28 cellular contexts compared by ENCODE assay signal in genomic region chr1:228376262-228376628, GRCh38. TPM values are rescaled to one million over a fixed set of nuclear protein-coding genes. Genes with fewer than 3 reads are reported as not detected.
DNase-seq lines count a peak whose midpoint lies in the region; ATAC-seq, FAIRE-seq and TF ChIP-seq lines count a peak whose summit lies in the region.
"Had no signal": no experiment of that assay in that cellular context is flagged by ENCODE, and none has a peak within 500 bp of the region (broad histone marks: within the 10 kb centered on the region; RNA-seq: fewer than 3 reads in every experiment).

No MANE protein-coding gene starts in this region.

- TF ChIP-seq CTCF in CD4-positive, alpha-beta T cell (IDR thresholded peaks at IDR 0.05): no peak
- TF ChIP-seq CTCF in bronchial epithelial cell (IDR thresholded peaks at IDR 0.05; ENCODE audit: insufficient read depth, low read length, severe bottlenecking) (no peak), PC-9 (conservative IDR thresholded peaks at IDR 0.05) (no peak), lower leg skin (IDR thresholded peaks at IDR 0.05) (no peak)

- no peak overlapping the region for H3K4me3 ChIP-seq in bronchial epithelial cell (ENCODE audit: low read depth, low read length)
- no peak overlapping the region for H3K4me3 ChIP-seq in mesendoderm (ENCODE audit: low read length)
- H3K4me3 ChIP-seq in PC-9: no peak overlapping the region
- H3K4me3 ChIP-seq in lower leg skin (ENCODE audit: low read depth, poor library complexity, severe bottlenecking): no peak overlapping the region
- H3K4me3 ChIP-seq: colonic mucosa, prostate gland, skin epidermis, thoracic aorta had no signal

- no peaks in the 10 kb centered on the region for H3K27me3 Mint-ChIP-seq in CD4-positive, alpha-beta T cell

- no peaks in the 10 kb centered on the region for H3K27me3 ChIP-seq in CD4-positive, alpha-beta T cell (ENCODE audit: control insufficient read depth, insufficient read depth, low read length)
- H3K27me3 ChIP-seq in bronchial epithelial cell (ENCODE audit: control insufficient read depth, insufficient read depth, low read length) (no peaks in the 10 kb centered on the region), mesendoderm (ENCODE audit: insufficient read depth, low read length, poor library complexity) (no peaks in the 10 kb centered on the region), PC-9 (ENCODE audit: insufficient read depth, low read depth) (no peaks in the 10 kb centered on the region)
- H3K27me3 ChIP-seq: colonic mucosa had no signal

- peak overlapping the region; percentile 7 for H3K4me3 Mint-ChIP-seq in CD4-positive, alpha-beta T cell
- H3K4me3 Mint-ChIP-seq: activated naive CD4-positive, alpha-beta T cell treated with anti-CD3 and anti-CD28 coated beads, Interleukin-2, amount 50 U/mL, for 24 hours; activated T-cell treated with anti-CD3 and anti-CD28 coated beads, Interleukin-2, amount 50 U/mL, for 72 hours; CD14-positive monocyte had no signal

- intact Hi-C loops in CD4-positive, alpha-beta T cell (cut with DNase I, micrococcal nuclease): no loop called here
- intact Hi-C loops in PC-9 (cut with micrococcal nuclease; ENCODE audit: unreplicated experiment) (loop anchor here (5.0 to 10.0 kb wide), 4 partner anchors 164 to 611 kb away; no protein-coding TSS in a partner anchor), lower leg skin (cut with DNase I; ENCODE audit: low total_unique reads) (no loop called here)

- H3K4me2 ChIP-seq in mesendoderm (ENCODE audit: low read length): no peak overlapping the region
- H3K4me2 ChIP-seq in PC-9: no peak overlapping the region

- H4K8ac ChIP-seq in mesendoderm (ENCODE audit: low read depth, low read length): no peak overlapping the region

- H2AFZ ChIP-seq in PC-9: no peak overlapping the region

- H3K4me1 Mint-ChIP-seq in CD4-positive, alpha-beta T cell (ENCODE audit: low read depth): no peaks in the 10 kb centered on the region

- no peak overlapping the region for H3K9ac ChIP-seq in mesendoderm (ENCODE audit: low read length)

- peaks cover 3% of the 10 kb centered on the region for H3K36me3 Mint-ChIP-seq in CD4-positive, alpha-beta T cell (ENCODE audit: low read depth)
- H3K36me3 Mint-ChIP-seq: activated naive CD4-positive, alpha-beta T cell treated with anti-CD3 and anti-CD28 coated beads, Interleukin-2, amount 50 U/mL, for 24 hours; CD14-positive monocyte; naive thymus-derived CD8-positive, alpha-beta T cell had no signal

- WGBS in mesendoderm (ENCODE audit: extremely low coverage, insufficient coverage, low lambda C conversion rate): no CpG with 5 or more reads among the region's 3 CpGs
- WGBS in lower leg skin, 2 donors: 65 to 75% methylated on average over 3 of the region's 3 CpGs

- no peak overlapping the region for H3K18ac ChIP-seq in mesendoderm (ENCODE audit: low read length)

- CTCF ChIA-PET in CD4-positive, alpha-beta T cell (lab: Charles Lee): no interaction called here
- CTCF ChIA-PET in PC-9 (lab: Charles Lee): no interaction called here

- H2BK5ac ChIP-seq in mesendoderm (ENCODE audit: low read length): no peak overlapping the region

- no peak overlapping the region for H3K27ac ChIP-seq in CD4-positive, alpha-beta T cell (ENCODE audit: low read depth, low read length)
- no peak overlapping the region for H3K27ac ChIP-seq in mesendoderm (ENCODE audit: low read depth, low read length)
- no peak overlapping the region for H3K27ac ChIP-seq in PC-9
- H3K27ac ChIP-seq: colonic mucosa, prostate gland, thoracic aorta had no signal

- H3K79me2 ChIP-seq in mesendoderm (ENCODE audit: control insufficient read depth, insufficient read depth, low read length) (no peaks in the 10 kb centered on the region), PC-9 (ENCODE audit: low read depth) (no peaks in the 10 kb centered on the region)

- H3F3A ChIP-seq in PC-9 (ENCODE audit: insufficient read depth, low read depth): peaks cover 14% of the 10 kb centered on the region; the same call in 1 of the 2 replicates

- H4K5ac ChIP-seq in mesendoderm (ENCODE audit: low read length): no peak overlapping the region

- no peak overlapping the region for H3K27ac Mint-ChIP-seq in CD4-positive, alpha-beta T cell
- H3K27ac Mint-ChIP-seq: activated naive CD4-positive, alpha-beta T cell treated with anti-CD3 and anti-CD28 coated beads, Interleukin-2, amount 50 U/mL, for 24 hours; activated T-cell treated with anti-CD3 and anti-CD28 coated beads, Interleukin-2, amount 50 U/mL, for 72 hours; CD14-positive monocyte had no signal

- no peaks in the 10 kb centered on the region for H3K36me3 ChIP-seq in bronchial epithelial cell (ENCODE audit: control insufficient read depth, insufficient read depth, low read length)
- no peaks in the 10 kb centered on the region for H3K36me3 ChIP-seq in mesendoderm (ENCODE audit: control insufficient read depth, insufficient read depth, low read length)
- no peaks in the 10 kb centered on the region for H3K36me3 ChIP-seq in PC-9 (ENCODE audit: low read depth)
- H3K36me3 ChIP-seq: colonic mucosa, prostate gland, thoracic aorta had no signal

- H3K9me3 Mint-ChIP-seq in CD4-positive, alpha-beta T cell: no peaks in the 10 kb centered on the region
- H3K9me3 Mint-ChIP-seq: activated naive CD4-positive, alpha-beta T cell treated with anti-CD3 and anti-CD28 coated beads, Interleukin-2, amount 50 U/mL, for 24 hours; activated T-cell treated with anti-CD3 and anti-CD28 coated beads, Interleukin-2, amount 50 U/mL, for 72 hours; naive thymus-derived CD8-positive, alpha-beta T cell had no signal

- H2BK120ac ChIP-seq in mesendoderm (ENCODE audit: low read depth, low read length): no peak overlapping the region

- no peak overlapping the region for H3K23ac ChIP-seq in mesendoderm (ENCODE audit: low read length)

- H3K9me2 ChIP-seq in PC-9 (ENCODE audit: insufficient read depth): no peaks in the 10 kb centered on the region

- BruUV-seq in PC-9 (replicated peaks; lab: Mats Ljungman, UMichigan): no TSS peak

- H3K9me3 ChIP-seq in CD4-positive, alpha-beta T cell (ENCODE audit: control insufficient read depth, low read length): no peaks in the 10 kb centered on the region
- H3K9me3 ChIP-seq in PC-9 (ENCODE audit: insufficient read depth, low read depth): no peaks in the 10 kb centered on the region
- H3K9me3 ChIP-seq: colonic mucosa, prostate gland, thoracic aorta had no signal

- H4K20me1 ChIP-seq in PC-9 (ENCODE audit: insufficient read depth): no peaks in the 10 kb centered on the region

- no peaks in the 10 kb centered on the region for H3K79me1 ChIP-seq in mesendoderm (ENCODE audit: low read length)

- H3K4ac ChIP-seq in mesendoderm (ENCODE audit: low read depth, low read length): no peak overlapping the region

- peak; percentile 13 for FAIRE-seq in bronchial epithelial cell (lab: Jason Lieb, UNC)
- FAIRE-seq: frontal cortex, GM12892, H1, TTC549 had no signal

- ATAC-seq in CD4-positive, alpha-beta T cell (ENCODE audit: poor library complexity): no peak
- ATAC-seq: activated T-cell treated with anti-CD3 and anti-CD28 coated beads, Interleukin-2, amount 50 U/mL, for 72 hours; naive thymus-derived CD8-positive, alpha-beta T cell had no signal

- H2AK5ac ChIP-seq in mesendoderm (ENCODE audit: low read length): no peak overlapping the region

- no peaks in the 10 kb centered on the region for H3K4me1 ChIP-seq in mesendoderm (ENCODE audit: control insufficient read depth, low read depth, low read length)
- H3K4me1 ChIP-seq in PC-9 (replicated peaks; ENCODE audit: insufficient read depth): peaks cover 22% of the 10 kb centered on the region
- H3K4me1 ChIP-seq: prostate gland had no signal

- POLR2A ChIA-PET in CD4-positive, alpha-beta T cell (lab: Charles Lee): no interaction called here
- POLR2A ChIA-PET in PC-9 (lab: Charles Lee; ENCODE audit: unreplicated experiment): no interaction called here

- TF ChIP-seq POLR2A in lower leg skin (IDR thresholded peaks at IDR 0.05): no peak

- H3K56ac ChIP-seq in mesendoderm (ENCODE audit: low read length): no peak overlapping the region

- no peak for DNase-seq in CD4-positive, alpha-beta T cell
- DNase-seq in HuH-7.5 (ENCODE audit: low spot score) (peak; percentile 19), bronchial epithelial cell (ENCODE audit: low read depth) (no peak), mesendoderm (peak; percentile 16), amniotic stem cell (lab: John Stamatoyannopoulos, UW) (no peak), PC-9 (no peak), dermis blood vessel endothelial cell (no peak), lower leg skin (ENCODE audit: low spot score in 2 of 2) (no peak)
- DNase-seq: activated CD4-positive, alpha-beta T cell treated with anti-CD3 and anti-CD28 coated beads for 1 hour; activated T-cell treated with anti-CD3 and anti-CD28 coated beads, Interleukin-2, amount 50 U/mL, for 72 hours; colonic mucosa; DMS79 treated with DMSO at 0.1 percent for 48 hours; kidney glomerular epithelial cell; NCI-H1092; NCI-H2107; NCI-H524; stimulated activated naive CD4-positive, alpha-beta T cell had no signal

- H2BK15ac ChIP-seq in mesendoderm (replicated peaks; ENCODE audit: low read depth): no peak overlapping the region

RNA-seq across cellular contexts. Expression of gene TRIM11, which starts 30.4 kb away (rescaled TPM):
- 10 to 100 TPM; 32.0 to 32.6 TPM for total RNA-seq in CD4-positive, alpha-beta T cell
- 17.9 and 20.0 TPM in 2 replicates for total RNA-seq in bronchial epithelial cell
- polyA plus RNA-seq in mesendoderm (2013, experiment 1 of 2): 15.8 TPM
- polyA plus RNA-seq in mesendoderm (2013, experiment 2 of 2): 15.4 TPM
- total RNA-seq in PC-9 (2021): 76.5 and 78.2 TPM in 2 replicates
- 19.4 and 20.1 TPM in 2 replicates for total RNA-seq in dermis blood vessel endothelial cell
- total RNA-seq in lower leg skin: 10 to 100 TPM; 28.3 to 52.9 (median 31.5) TPM

RNA-seq across cellular contexts. Expression of gene TRIM17, which starts 40.4 kb away (rescaled TPM):
- total RNA-seq in CD4-positive, alpha-beta T cell: under 1 TPM; 0.73 to 0.96 TPM
- total RNA-seq in bronchial epithelial cell (1.6 and 2.4 TPM in 2 replicates), PC-9 (2021) (47.4 and 55.5 TPM in 2 replicates), dermis blood vessel endothelial cell (not detected in 2 replicates), lower leg skin (1 to 10 TPM in 3 of 4 donors, under 1 TPM in 1; 0.97 to 4.2 (median 1.8) TPM)
- polyA plus RNA-seq in mesendoderm (2013, experiment 1 of 2): 1.4 TPM
- polyA plus RNA-seq in mesendoderm (2013, experiment 2 of 2): 1.1 TPM
- total RNA-seq: HT-29 had no signal
- polyA plus RNA-seq: CD14-positive monocyte had no signal

Comparison
In these comparisons a context has a peak if more than half of its experiments do, and no peak if none do; other contexts are left out.
1. DNase-seq: peak in HuH-7.5 (single experiment) and mesendoderm (single experiment); none in CD4-positive, alpha-beta T cell (0 of 10), bronchial epithelial cell (single experiment), amniotic stem cell (single experiment), PC-9 (0 of 2), dermis blood vessel endothelial cell (single experiment) and lower leg skin (0 of 2).